1 cellular context compared by ENCODE assay signal in genomic region chr5:119131530-119132313, GRCh38.
TF ChIP-seq lines count a peak whose summit lies in the region.

No MANE protein-coding gene starts in this region.

TF ChIP-seq in K562, 482 proteins besides CTCF, POLR2A, EP300 and RAD21 (continued from another document):
- TF ChIP-seq, protein P1, sequence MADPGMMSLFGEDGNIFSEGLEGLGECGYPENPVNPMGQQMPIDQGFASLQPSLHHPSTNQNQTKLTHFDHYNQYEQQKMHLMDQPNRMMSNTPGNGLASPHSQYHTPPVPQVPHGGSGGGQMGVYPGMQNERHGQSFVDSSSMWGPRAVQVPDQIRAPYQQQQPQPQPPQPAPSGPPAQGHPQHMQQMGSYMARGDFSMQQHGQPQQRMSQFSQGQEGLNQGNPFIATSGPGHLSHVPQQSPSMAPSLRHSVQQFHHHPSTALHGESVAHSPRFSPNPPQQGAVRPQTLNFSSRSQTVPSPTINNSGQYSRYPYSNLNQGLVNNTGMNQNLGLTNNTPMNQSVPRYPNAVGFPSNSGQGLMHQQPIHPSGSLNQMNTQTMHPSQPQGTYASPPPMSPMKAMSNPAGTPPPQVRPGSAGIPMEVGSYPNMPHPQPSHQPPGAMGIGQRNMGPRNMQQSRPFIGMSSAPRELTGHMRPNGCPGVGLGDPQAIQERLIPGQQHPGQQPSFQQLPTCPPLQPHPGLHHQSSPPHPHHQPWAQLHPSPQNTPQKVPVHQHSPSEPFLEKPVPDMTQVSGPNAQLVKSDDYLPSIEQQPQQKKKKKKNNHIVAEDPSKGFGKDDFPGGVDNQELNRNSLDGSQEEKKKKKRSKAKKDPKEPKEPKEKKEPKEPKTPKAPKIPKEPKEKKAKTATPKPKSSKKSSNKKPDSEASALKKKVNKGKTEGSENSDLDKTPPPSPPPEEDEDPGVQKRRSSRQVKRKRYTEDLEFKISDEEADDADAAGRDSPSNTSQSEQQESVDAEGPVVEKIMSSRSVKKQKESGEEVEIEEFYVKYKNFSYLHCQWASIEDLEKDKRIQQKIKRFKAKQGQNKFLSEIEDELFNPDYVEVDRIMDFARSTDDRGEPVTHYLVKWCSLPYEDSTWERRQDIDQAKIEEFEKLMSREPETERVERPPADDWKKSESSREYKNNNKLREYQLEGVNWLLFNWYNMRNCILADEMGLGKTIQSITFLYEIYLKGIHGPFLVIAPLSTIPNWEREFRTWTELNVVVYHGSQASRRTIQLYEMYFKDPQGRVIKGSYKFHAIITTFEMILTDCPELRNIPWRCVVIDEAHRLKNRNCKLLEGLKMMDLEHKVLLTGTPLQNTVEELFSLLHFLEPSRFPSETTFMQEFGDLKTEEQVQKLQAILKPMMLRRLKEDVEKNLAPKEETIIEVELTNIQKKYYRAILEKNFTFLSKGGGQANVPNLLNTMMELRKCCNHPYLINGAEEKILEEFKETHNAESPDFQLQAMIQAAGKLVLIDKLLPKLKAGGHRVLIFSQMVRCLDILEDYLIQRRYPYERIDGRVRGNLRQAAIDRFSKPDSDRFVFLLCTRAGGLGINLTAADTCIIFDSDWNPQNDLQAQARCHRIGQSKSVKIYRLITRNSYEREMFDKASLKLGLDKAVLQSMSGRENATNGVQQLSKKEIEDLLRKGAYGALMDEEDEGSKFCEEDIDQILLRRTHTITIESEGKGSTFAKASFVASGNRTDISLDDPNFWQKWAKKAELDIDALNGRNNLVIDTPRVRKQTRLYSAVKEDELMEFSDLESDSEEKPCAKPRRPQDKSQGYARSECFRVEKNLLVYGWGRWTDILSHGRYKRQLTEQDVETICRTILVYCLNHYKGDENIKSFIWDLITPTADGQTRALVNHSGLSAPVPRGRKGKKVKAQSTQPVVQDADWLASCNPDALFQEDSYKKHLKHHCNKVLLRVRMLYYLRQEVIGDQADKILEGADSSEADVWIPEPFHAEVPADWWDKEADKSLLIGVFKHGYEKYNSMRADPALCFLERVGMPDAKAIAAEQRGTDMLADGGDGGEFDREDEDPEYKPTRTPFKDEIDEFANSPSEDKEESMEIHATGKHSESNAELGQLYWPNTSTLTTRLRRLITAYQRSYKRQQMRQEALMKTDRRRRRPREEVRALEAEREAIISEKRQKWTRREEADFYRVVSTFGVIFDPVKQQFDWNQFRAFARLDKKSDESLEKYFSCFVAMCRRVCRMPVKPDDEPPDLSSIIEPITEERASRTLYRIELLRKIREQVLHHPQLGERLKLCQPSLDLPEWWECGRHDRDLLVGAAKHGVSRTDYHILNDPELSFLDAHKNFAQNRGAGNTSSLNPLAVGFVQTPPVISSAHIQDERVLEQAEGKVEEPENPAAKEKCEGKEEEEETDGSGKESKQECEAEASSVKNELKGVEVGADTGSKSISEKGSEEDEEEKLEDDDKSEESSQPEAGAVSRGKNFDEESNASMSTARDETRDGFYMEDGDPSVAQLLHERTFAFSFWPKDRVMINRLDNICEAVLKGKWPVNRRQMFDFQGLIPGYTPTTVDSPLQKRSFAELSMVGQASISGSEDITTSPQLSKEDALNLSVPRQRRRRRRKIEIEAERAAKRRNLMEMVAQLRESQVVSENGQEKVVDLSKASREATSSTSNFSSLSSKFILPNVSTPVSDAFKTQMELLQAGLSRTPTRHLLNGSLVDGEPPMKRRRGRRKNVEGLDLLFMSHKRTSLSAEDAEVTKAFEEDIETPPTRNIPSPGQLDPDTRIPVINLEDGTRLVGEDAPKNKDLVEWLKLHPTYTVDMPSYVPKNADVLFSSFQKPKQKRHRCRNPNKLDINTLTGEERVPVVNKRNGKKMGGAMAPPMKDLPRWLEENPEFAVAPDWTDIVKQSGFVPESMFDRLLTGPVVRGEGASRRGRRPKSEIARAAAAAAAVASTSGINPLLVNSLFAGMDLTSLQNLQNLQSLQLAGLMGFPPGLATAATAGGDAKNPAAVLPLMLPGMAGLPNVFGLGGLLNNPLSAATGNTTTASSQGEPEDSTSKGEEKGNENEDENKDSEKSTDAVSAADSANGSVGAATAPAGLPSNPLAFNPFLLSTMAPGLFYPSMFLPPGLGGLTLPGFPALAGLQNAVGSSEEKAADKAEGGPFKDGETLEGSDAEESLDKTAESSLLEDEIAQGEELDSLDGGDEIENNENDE (IDR thresholded peaks at IDR 0.05; ENCODE audit: low read depth, low read length): no peak
- TF ChIP-seq TAF9B (IDR thresholded peaks at IDR 0.05; ENCODE audit: partially characterized antibody) (no peak), E4F1 (CRISPR knock-in tag; IDR thresholded peaks at IDR 0.05; ENCODE audit: borderline replicate concordance) (no peak), C11orf30 (IDR thresholded peaks at IDR 0.05; ENCODE audit: low read depth) (peak; percentile 10; the same call in 1 of the 2 replicates), NFIX (CRISPR knock-in tag; IDR thresholded peaks at IDR 0.05; ENCODE audit: low read depth) (no peak)
